In genomic region chr12:6363330-6364036, GRCh38 we compare ENCODE assay signal across 8 cellular contexts. TPM values are rescaled to one million over a fixed set of nuclear protein-coding genes. Genes with fewer than 3 reads are reported as not detected.
DNase-seq lines count a peak whose midpoint lies in the region; ATAC-seq and TF ChIP-seq lines count a peak whose summit lies in the region.

No MANE protein-coding gene starts in this region.

- peaks cover 2% of the 10 kb centered on the region for H3K36me3 Mint-ChIP-seq in central memory CD8-positive, alpha-beta T cell (ENCODE audit: insufficient read depth)

- H3K4me1 Mint-ChIP-seq in central memory CD8-positive, alpha-beta T cell = peaks cover 34% of the 10 kb centered on the region

- H3K27ac ChIP-seq in HL-60 (replicated peaks) = peak overlapping the region; percentile 70
- peak overlapping the region; percentile 85 to 94 for H3K27ac ChIP-seq in left lung

- H3K4me3 ChIP-seq in HL-60 (replicated peaks; ENCODE audit: insufficient read depth, low read length) (peak overlapping the region; percentile 59), left lung (peak overlapping the region; percentile 39 to 69)

- peak overlapping the region; percentile 74 for H3K4me3 Mint-ChIP-seq in central memory CD8-positive, alpha-beta T cell

- DNase-seq in AML-193 (lab: John Stamatoyannopoulos, UW) (peak; percentile 17 to 59), HL-60 (ENCODE audit: low read depth in 1 of 2, low spot score in 1 of 2) (peak in 1 of 2 experiments; percentile 48), left lung (peak; percentile 84 to 94)
- DNase-seq in central memory CD8-positive, alpha-beta T cell (ENCODE audit: low spot score in 2 of 2) = no peak
- peak; percentile 28 to 76 (median 50) for DNase-seq in stimulated activated CD4-positive, alpha-beta T cell treated with anti-CD3 and anti-CD28 coated beads, TNF-alpha, amount 100 ng/mL, for 24 hours (ENCODE audit: low read depth in 3 of 3)

- intact Hi-C loops in left lung (cut with DNase I) = no loop called here

- no peak overlapping the region for H3K27ac Mint-ChIP-seq in central memory CD8-positive, alpha-beta T cell (ENCODE audit: low read depth)

- H3K36me3 ChIP-seq in left lung = no peaks in the 10 kb centered on the region

- H3K9me3 ChIP-seq in left lung = no peaks in the 10 kb centered on the region

- H3K9me3 Mint-ChIP-seq in central memory CD8-positive, alpha-beta T cell = no peaks in the 10 kb centered on the region

- no peaks in the 10 kb centered on the region for H3K27me3 Mint-ChIP-seq in central memory CD8-positive, alpha-beta T cell

- peaks cover 15 to 83% of the 10 kb centered on the region in 2 donors for H3K4me1 ChIP-seq in left lung

- H3K27me3 ChIP-seq in HL-60 (ENCODE audit: insufficient read depth, poor library complexity, severe bottlenecking) = no peaks in the 10 kb centered on the region
- no peaks in the 10 kb centered on the region for H3K27me3 ChIP-seq in left lung

- ATAC-seq in activated CD4-positive, CD25-positive, alpha-beta regulatory T cell treated with anti-CD3 and anti-CD28 coated beads, Interleukin-2, amount 50 U/mL, for 24 hours = peak; percentile 77 to 84
- ATAC-seq in central memory CD8-positive, alpha-beta T cell (replicated peaks; ENCODE audit: extremely low read depth, poor library complexity, severe bottlenecking) = peak; percentile 65
- peak; percentile 83 for ATAC-seq in left lung
- ATAC-seq in GM18519 (IDR thresholded peaks at IDR 0.05; ENCODE audit: low FRiP score, unreplicated experiment) = no peak
- no peak for ATAC-seq in GM19467 (IDR thresholded peaks at IDR 0.05; ENCODE audit: unreplicated experiment)

- TF ChIP-seq CTCF in HL-60 (IDR thresholded peaks at IDR 0.05; ENCODE audit: insufficient read depth, low read length) (no peak), left lung (IDR thresholded peaks at IDR 0.05) (peak in 1 of 2 donors; percentile 3)

RNA-seq across cellular contexts. Expression of gene SCNN1A, which starts 11.9 kb away (rescaled TPM):
- total RNA-seq in left lung = 100 to 1,000 TPM; 196 to 212 TPM

RNA-seq across cellular contexts. Expression of gene LTBR, which starts 20.5 kb away (rescaled TPM):
- total RNA-seq in left lung = 100 to 1,000 TPM; 149 to 153 TPM

RNA-seq across cellular contexts. Expression of gene TNFRSF1A, which starts 21.6 kb away (rescaled TPM):
- total RNA-seq in left lung = 100 to 1,000 TPM; 155 to 211 TPM

RNA-seq across cellular contexts. Expression of gene PLEKHG6, which starts 53.0 kb away (rescaled TPM):
- total RNA-seq in left lung = 1 to 10 TPM; 2.0 to 4.2 TPM

Comparison
In these comparisons a context has a peak if more than half of its experiments do, and no peak if none do; other contexts are left out.
1. DNase-seq: peak in AML-193 (2 of 2), left lung (2 of 2) and stimulated activated CD4-positive, alpha-beta T cell treated with anti-CD3 and anti-CD28 coated beads, TNF-alpha, amount 100 ng/mL, for 24 hours (3 of 3); none in central memory CD8-positive, alpha-beta T cell (0 of 2).
2. ATAC-seq: peak in activated CD4-positive, CD25-positive, alpha-beta regulatory T cell treated with anti-CD3 and anti-CD28 coated beads, Interleukin-2, amount 50 U/mL, for 24 hours (2 of 2), central memory CD8-positive, alpha-beta T cell (single experiment) and left lung (single experiment); none in GM18519 (single experiment) and GM19467 (single experiment).